In the genomic region with DNA sequence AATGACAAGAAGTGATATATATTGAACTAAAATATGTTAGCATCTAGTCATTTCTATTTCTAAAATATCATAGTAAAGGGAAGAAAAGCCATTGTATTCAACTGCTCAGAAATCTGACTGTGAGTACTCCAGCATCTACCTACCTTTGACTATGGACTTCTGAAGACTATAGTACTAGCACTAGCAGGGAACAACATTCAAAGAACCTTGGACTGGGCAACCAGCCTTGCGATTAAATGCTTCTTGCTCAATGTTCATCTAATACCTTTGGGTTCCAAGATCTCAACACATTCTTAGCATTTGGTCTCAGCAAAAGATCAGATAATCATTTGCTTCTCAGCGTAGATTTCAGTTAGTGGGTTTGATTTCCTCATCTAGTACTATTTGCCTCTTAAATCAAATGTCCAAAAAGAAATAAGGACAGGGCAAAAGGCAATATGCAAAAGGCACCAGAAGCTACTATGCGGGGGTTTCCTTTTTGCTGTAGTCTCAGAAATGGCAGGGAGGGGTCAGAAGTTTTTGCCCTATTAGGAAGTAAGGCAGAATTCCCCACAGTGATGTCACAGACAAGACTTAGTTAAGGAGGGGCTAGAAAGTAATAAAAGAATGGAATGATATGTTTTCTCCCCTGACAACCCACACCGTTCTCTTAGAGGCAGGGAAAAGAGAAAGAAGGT, we compare ENCODE assay signal across 17 cellular contexts.
DNase-seq lines count a peak whose midpoint lies in the region; ATAC-seq and TF ChIP-seq lines count a peak whose summit lies in the region.
"Had no signal": no experiment of that assay in that cellular context is flagged by ENCODE, and none has a peak within 500 bp of the region (broad histone marks: within the 10 kb centered on the region; RNA-seq: fewer than 3 reads in every experiment).

No MANE protein-coding gene starts in this region.

- H3K27me3 Mint-ChIP-seq in T-helper 1 cell treated with Interleukin-12 subunit alpha and Interleukin-12 subunit beta and Interleukin-4 antibody, amounts not matched to agents 30 μg/mL and 1 μg/mL, for 36 hours (ENCODE audit: low read depth), result no peaks in the 10 kb centered on the region
- H3K27me3 Mint-ChIP-seq: activated CD4-positive, alpha-beta T cell treated with anti-CD3 and anti-CD28 coated beads, Interleukin-2, amount 10 ng/mL, durations not matched to agents 24 days and 14 days had no signal

- H3K4me3 Mint-ChIP-seq in T-helper 1 cell treated with Interleukin-12 subunit alpha and Interleukin-12 subunit beta and Interleukin-4 antibody, amounts not matched to agents 30 μg/mL and 1 μg/mL, for 36 hours, result peak overlapping the region; percentile 0
- H3K4me3 Mint-ChIP-seq: activated CD4-positive, alpha-beta T cell treated with anti-CD3 and anti-CD28 coated beads, Interleukin-2, amount 10 ng/mL, durations not matched to agents 24 days and 14 days; activated naive CD4-positive, alpha-beta T cell treated with anti-CD3 and anti-CD28 coated beads, Interleukin-2, amount 50 U/mL, for 24 hours had no signal

- peaks cover 8 to 40% (median 17%) of the 10 kb centered on the region in 6 donors for H3K4me1 ChIP-seq in spleen

- intact Hi-C loops in spleen (cut with DNase I; ENCODE audit: low total_unique reads), result no loop called here

- no peaks in the 10 kb centered on the region for H3K9me3 ChIP-seq in spleen
- H3K9me3 ChIP-seq: body of pancreas had no signal

- H3K27ac Mint-ChIP-seq in T-helper 1 cell treated with Interleukin-12 subunit alpha and Interleukin-12 subunit beta and Interleukin-4 antibody, amounts not matched to agents 30 μg/mL and 1 μg/mL, for 36 hours, result peak overlapping the region; percentile 18
- H3K27ac Mint-ChIP-seq: activated CD4-positive, alpha-beta T cell treated with anti-CD3 and anti-CD28 coated beads, Interleukin-2, amount 10 ng/mL, durations not matched to agents 24 days and 14 days; activated naive CD4-positive, alpha-beta T cell treated with anti-CD3 and anti-CD28 coated beads, Interleukin-2, amount 50 U/mL, for 24 hours had no signal

- no peaks in the 10 kb centered on the region for H3K36me3 ChIP-seq in spleen

- DNase-seq in T-helper 1 cell (no peak), OCI-M1 (lab: John Stamatoyannopoulos, UW) (peak; percentile 92), fibroblast of villous mesenchyme (ENCODE audit: low read depth) (peak; percentile 16), spleen (no peak), GM13976 (ENCODE audit: low spot score) (no peak), hepatic stellate cell (ENCODE audit: low spot score) (no peak)
- DNase-seq: activated CD4-positive, alpha-beta T cell treated with anti-CD3 and anti-CD28 coated beads, Interleukin-2, amount 10 ng/mL, durations not matched to agents 24 days and 14 days; body of pancreas; cortex of kidney; foreskin melanocyte; NCI-H1436 treated with DMSO at 0.1 percent for 48 hours; NCI-H774; stimulated activated CD4-positive, alpha-beta T cell treated with anti-CD3 and anti-CD28 coated beads, Interleukin-4, amount 100 ng/mL, for 4 hours had no signal

- peaks cover 20% of the 10 kb centered on the region for H3K9me3 Mint-ChIP-seq in T-helper 1 cell treated with Interleukin-12 subunit alpha and Interleukin-12 subunit beta and Interleukin-4 antibody, amounts not matched to agents 30 μg/mL and 1 μg/mL, for 36 hours
- H3K9me3 Mint-ChIP-seq: activated naive CD4-positive, alpha-beta T cell treated with anti-CD3 and anti-CD28 coated beads, Interleukin-2, amount 50 U/mL, for 24 hours had no signal

- H3K36me3 Mint-ChIP-seq in T-helper 1 cell treated with Interleukin-12 subunit alpha and Interleukin-12 subunit beta and Interleukin-4 antibody, amounts not matched to agents 30 μg/mL and 1 μg/mL, for 36 hours (ENCODE audit: low read depth), result peaks cover 41% of the 10 kb centered on the region
- H3K36me3 Mint-ChIP-seq: activated naive CD4-positive, alpha-beta T cell treated with anti-CD3 and anti-CD28 coated beads, Interleukin-2, amount 50 U/mL, for 24 hours had no signal

- ATAC-seq in HG03571 (IDR thresholded peaks at IDR 0.05; ENCODE audit: unreplicated experiment), result no peak
- ATAC-seq: body of pancreas, Panc1 had no signal

- TF ChIP-seq POLR2A in spleen (IDR thresholded peaks at IDR 0.05), result no peak

- no peaks in the 10 kb centered on the region for H3K27me3 ChIP-seq in spleen (replicated peaks in 1 of 7)
- H3K27me3 ChIP-seq: body of pancreas had no signal

- H3K4me3 ChIP-seq in fibroblast of villous mesenchyme (ENCODE audit: low read depth, low read length), result no peak overlapping the region
- H3K4me3 ChIP-seq in spleen, result no peak overlapping the region
- H3K4me3 ChIP-seq: body of pancreas had no signal

- WGBS in spleen, 5 donors, result 63 to 81% (median 67%) methylated on average over 4 of the region's 4 CpGs

- TF ChIP-seq CTCF in fibroblast of villous mesenchyme (IDR thresholded peaks at IDR 0.05; ENCODE audit: insufficient read depth, low read depth, low read length) (no peak), spleen (IDR thresholded peaks at IDR 0.05 in 8 of 11, conservative IDR thresholded peaks at IDR 0.05 in 3 of 11) (no peak), GM13976 (IDR thresholded peaks at IDR 0.05; ENCODE audit: borderline replicate concordance, control extremely low read depth, extremely low read depth, insufficient read depth, missing control alignments) (no peak)

- H3K27ac ChIP-seq in spleen, result peak overlapping the region in 5 of 8 donors; percentile 35 to 60 (median 37)
- H3K27ac ChIP-seq: body of pancreas had no signal

- in situ Hi-C loops in GM13976 (cut with MboI; ENCODE audit: low sequenced_read_pairs, unreplicated experiment), result no loop called here

- H3K4me1 Mint-ChIP-seq in T-helper 1 cell treated with Interleukin-12 subunit alpha and Interleukin-12 subunit beta and Interleukin-4 antibody, amounts not matched to agents 30 μg/mL and 1 μg/mL, for 36 hours (ENCODE audit: low read depth), result peaks cover 82% of the 10 kb centered on the region
- H3K4me1 Mint-ChIP-seq: activated naive CD4-positive, alpha-beta T cell treated with anti-CD3 and anti-CD28 coated beads, Interleukin-2, amount 50 U/mL, for 24 hours had no signal

Comparison
In these comparisons a context has a peak if more than half of its experiments do, and no peak if none do; other contexts are left out.
1. DNase-seq: peak in OCI-M1 (single experiment) and fibroblast of villous mesenchyme (single experiment); none in T-helper 1 cell (0 of 5), spleen (single experiment), GM13976 (single experiment) and hepatic stellate cell (single experiment).